ENCODE assay signal across 8 cellular contexts in the genomic region with DNA sequence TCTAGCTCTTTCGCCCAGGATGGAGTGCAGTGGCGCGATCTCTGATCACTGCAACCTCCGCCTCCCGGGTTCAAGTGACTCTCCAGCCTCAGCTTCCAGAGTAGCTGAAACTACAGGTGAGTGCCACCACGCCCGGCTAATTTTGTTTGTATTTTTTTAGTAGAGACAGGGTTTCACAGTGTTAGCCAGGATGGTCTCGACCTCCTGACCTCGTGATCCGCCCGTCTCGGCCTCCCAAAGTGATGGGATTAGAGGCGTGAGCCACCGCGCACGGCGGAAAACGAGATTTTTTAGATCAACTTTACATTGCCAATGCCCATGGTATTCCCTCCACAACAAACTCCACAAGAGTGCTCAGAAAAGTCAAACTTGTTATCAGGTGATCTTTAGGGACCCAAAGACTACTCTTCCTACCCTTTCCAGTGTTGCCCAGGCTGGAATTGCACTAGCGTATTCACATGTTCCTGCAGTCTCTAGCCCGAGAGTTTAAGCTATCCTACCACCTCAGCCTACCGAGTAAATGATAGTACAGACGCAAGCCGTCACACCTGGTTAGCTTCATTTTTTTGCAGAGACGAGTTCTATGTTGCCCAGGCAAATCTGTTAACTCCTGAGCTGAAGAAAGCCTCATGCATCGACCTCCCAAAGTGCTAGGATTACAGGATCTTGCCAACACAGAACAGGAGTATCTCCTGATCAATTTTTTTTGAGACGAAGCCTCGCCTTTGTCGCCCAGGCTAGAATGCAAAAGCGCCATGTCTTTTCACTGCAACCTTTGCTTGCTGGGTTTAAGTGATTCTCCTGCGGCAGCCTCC.
DNase-seq lines count a peak whose midpoint lies in the region; ATAC-seq and TF ChIP-seq lines count a peak whose summit lies in the region.

No MANE protein-coding gene starts in this region.

- no peak for TF ChIP-seq CTCF in HFF-Myc (IDR thresholded peaks at IDR 0.05; ENCODE audit: low read depth, low read length, missing control alignments)
- TF ChIP-seq CTCF in VCaP (conservative IDR thresholded peaks at IDR 0.05): no peak

- no peaks in the 10 kb centered on the region for H3K36me3 ChIP-seq in CD8-positive, alpha-beta memory T cell (ENCODE audit: insufficient read depth, low read length)

- peaks cover 2 to 8% (median 5%) of the 10 kb centered on the region in 3 donors for H3K4me1 Mint-ChIP-seq in CD8-positive, alpha-beta memory T cell

- H3K4me1 ChIP-seq in CD8-positive, alpha-beta memory T cell (ENCODE audit: insufficient read depth, low read length): peaks cover 23% of the 10 kb centered on the region

- peak overlapping the region; percentile 91 for H3K4me3 ChIP-seq in CD8-positive, alpha-beta memory T cell (ENCODE audit: low read length)
- H3K4me3 ChIP-seq in HFF-Myc (replicated peaks; ENCODE audit: low read depth, low read length): peak overlapping the region; percentile 60
- H3K4me3 ChIP-seq in iPS-11a (ENCODE audit: low read depth, low read length): peak overlapping the region; percentile 68

- H3K9me3 ChIP-seq in CD8-positive, alpha-beta memory T cell (ENCODE audit: low read length): no peaks in the 10 kb centered on the region

- H3K27me3 Mint-ChIP-seq in CD8-positive, alpha-beta memory T cell: no peaks in the 10 kb centered on the region

- CTCF ChIA-PET in CD8-positive, alpha-beta memory T cell (lab: Charles Lee): interaction anchor here (0.8 to 5.8 kb wide), 19 partner anchors 10 to 380 kb away, joined by 3 to 114 read pairs (median 18); a partner anchor contains a TSS

- H3K27ac Mint-ChIP-seq in CD8-positive, alpha-beta memory T cell: no peak overlapping the region

- H3K27me3 ChIP-seq in CD8-positive, alpha-beta memory T cell (ENCODE audit: insufficient read depth, low read length, poor library complexity, severe bottlenecking): no peaks in the 10 kb centered on the region

- peak in 3 of 5 donors; percentile 38 to 57 (median 56) for DNase-seq in CD8-positive, alpha-beta memory T cell
- no peak for DNase-seq in HFF-Myc (ENCODE audit: extremely low read depth, low read depth)
- DNase-seq in stimulated activated naive CD4-positive, alpha-beta T cell treated with Interleukin-2 at 50 U/mL for 16 hours (lab: John Stamatoyannopoulos, UW): peak; percentile 8

- H3K36me3 Mint-ChIP-seq in CD8-positive, alpha-beta memory T cell: no peaks in the 10 kb centered on the region

- peak overlapping the region; percentile 94 for H3K27ac ChIP-seq in CD8-positive, alpha-beta memory T cell (ENCODE audit: low read depth, low read length)
- peak overlapping the region; percentile 93 for H3K27ac ChIP-seq in VCaP

- ATAC-seq in HG03095 (IDR thresholded peaks at IDR 0.05; ENCODE audit: unreplicated experiment): no peak
- ATAC-seq in GM19463 (IDR thresholded peaks at IDR 0.05; ENCODE audit: unreplicated experiment): no peak
- ATAC-seq in GM18858 (IDR thresholded peaks at IDR 0.05; ENCODE audit: unreplicated experiment): no peak

- H3K9me3 Mint-ChIP-seq in CD8-positive, alpha-beta memory T cell: peaks cover 0 to 2% (median 0%) of the 10 kb centered on the region in 5 donors

- H3K4me3 Mint-ChIP-seq in CD8-positive, alpha-beta memory T cell: no peak overlapping the region

- POLR2A ChIA-PET in CD8-positive, alpha-beta memory T cell (lab: Charles Lee): interaction anchor here (0.6 to 4.6 kb wide), 30 partner anchors 9 to 1678 kb away, joined by 3 to 391 read pairs (median 10); a partner anchor contains a TSS
